ENCODE assay signal across 16 cellular contexts in the genomic region with DNA sequence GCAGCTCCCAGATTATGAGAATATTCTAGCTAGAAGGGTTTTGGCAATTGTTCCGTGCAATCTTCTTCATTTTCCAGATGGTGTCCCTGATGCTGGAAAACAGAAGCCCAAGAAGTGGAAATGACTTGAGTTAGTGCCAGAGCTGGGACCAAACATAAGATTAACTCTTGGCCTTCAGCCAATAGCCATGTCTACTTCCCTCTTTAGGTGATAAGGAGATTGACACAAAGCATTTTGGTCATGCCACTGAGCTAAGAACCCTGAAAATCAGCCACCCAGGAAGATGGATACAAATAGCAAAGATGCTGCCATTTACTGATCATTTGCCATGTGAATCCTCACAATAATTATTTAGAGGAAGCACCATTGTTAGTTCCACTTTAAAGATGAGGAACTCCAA.
"Had no signal": no experiment of that assay in that cellular context is flagged by ENCODE, and none has a peak within 500 bp of the region (broad histone marks: within the 10 kb centered on the region; RNA-seq: fewer than 3 reads in every experiment).

No MANE protein-coding gene starts in this region.

- H3K36me3 ChIP-seq: neutrophil had no signal

- H3K9me3 ChIP-seq: mucosa of descending colon, neutrophil, testis had no signal

- H3K4me3 ChIP-seq: mucosa of descending colon, testis had no signal

- H3K27me3 ChIP-seq: testis had no signal

- ATAC-seq: activated naive CD4-positive, alpha-beta T cell treated with anti-CD3 and anti-CD28 coated beads, Interleukin-2, amount 50 U/mL, for 72 hours; esophagus mucosa; mucosa of descending colon; naive thymus-derived CD8-positive, alpha-beta T cell; stimulated activated naive CD8-positive, alpha-beta T cell treated with anti-CD3 and anti-CD28 coated beads, Interleukin-15, amount 100 ng/mL, for 72 hours had no signal

- DNase-seq: activated B cell treated with CpG ODN at 0.5 μM for 24 hours; activated CD4-positive, alpha-beta T cell treated with anti-CD3 and anti-CD28 coated beads, Interleukin-2, amount 10 ng/mL, durations not matched to agents 7 days and 5 days; activated T-cell treated with anti-CD3 and anti-CD28 coated beads, Interleukin-2, amount 50 U/mL, for 1 hour; amniotic stem cell; cerebellar nuclear complex; glutamatergic neuron; immature natural killer cell; mucosa of descending colon; naive thymus-derived CD8-positive, alpha-beta T cell; posterior cingulate gyrus; stimulated activated CD4-positive, alpha-beta T cell treated with anti-CD3 and anti-CD28 coated beads, Interleukin-4, amount 100 ng/mL, for 4 hours; stimulated activated naive CD8-positive, alpha-beta T cell treated with anti-CD3 and anti-CD28 coated beads, Interleukin-15, amount 100 ng/mL, for 72 hours; testis had no signal

- H3K27ac ChIP-seq: neutrophil, testis had no signal

- H3K4me1 ChIP-seq: testis had no signal
